In the genomic region with DNA sequence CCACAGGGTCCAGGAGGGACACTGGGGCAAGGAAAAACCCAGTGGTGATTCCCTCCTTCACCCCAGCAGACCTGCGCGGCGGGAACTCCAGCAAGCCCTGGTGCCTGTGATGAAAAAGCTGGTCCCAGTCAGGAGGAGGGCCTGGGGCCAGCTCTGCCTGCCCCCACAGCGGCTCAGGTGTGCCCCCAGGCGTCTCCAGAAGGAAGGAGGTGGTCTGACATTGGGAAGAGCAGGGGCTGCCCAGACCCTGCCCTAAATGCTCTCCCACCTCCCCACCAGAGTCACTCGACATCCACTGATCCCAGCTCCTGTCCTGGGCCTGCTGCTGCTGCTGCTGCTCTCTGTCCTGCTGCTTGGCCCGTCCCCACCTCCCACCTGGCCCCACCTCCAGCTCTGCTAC, we compare ENCODE assay signal across 25 cellular contexts. TPM values are rescaled to one million over a fixed set of nuclear protein-coding genes. Genes with fewer than 3 reads are reported as not detected.
"Had no signal": no experiment of that assay in that cellular context is flagged by ENCODE, and none has a peak within 500 bp of the region (broad histone marks: within the 10 kb centered on the region; RNA-seq: fewer than 3 reads in every experiment).

No MANE protein-coding gene starts in this region.

- H3K36me3 ChIP-seq: adrenal gland, gastroesophageal sphincter, heart left ventricle, prostate gland, right atrium auricular region, suprapubic skin, transverse colon, uterus had no signal

- H3K4me1 ChIP-seq: prostate gland had no signal

- H3K4me3 Mint-ChIP-seq: activated T-cell treated with anti-CD3 and anti-CD28 coated beads, Interleukin-2, amount 50 U/mL, for 72 hours; memory B cell; stimulated activated naive CD8-positive, alpha-beta T cell treated with anti-CD3 and anti-CD28 coated beads, Interleukin-15, amount 100 ng/mL, for 72 hours had no signal

- H3K4me3 ChIP-seq: adrenal gland, gastroesophageal sphincter, heart left ventricle, prostate gland, right atrium auricular region, skin epidermis, suprapubic skin, transverse colon, uterus had no signal

- H3K9me3 Mint-ChIP-seq: activated naive CD4-positive, alpha-beta T cell treated with anti-CD3 and anti-CD28 coated beads, Interleukin-2, amount 50 U/mL, for 72 hours; activated T-cell treated with anti-CD3 and anti-CD28 coated beads, Interleukin-2, amount 50 U/mL, for 72 hours; memory B cell; stimulated activated naive CD8-positive, alpha-beta T cell treated with anti-CD3 and anti-CD28 coated beads, Interleukin-15, amount 100 ng/mL, for 72 hours had no signal

- DNase-seq: activated CD4-positive, alpha-beta T cell treated with anti-CD3 and anti-CD28 coated beads for 1 hour; activated CD4-positive, alpha-beta T cell treated with anti-CD3 and anti-CD28 coated beads, Interleukin-2, amount 50 U/mL, for 4 hours; activated gamma-delta T cell treated with Interleukin-2 at 50 U/mL for 16 hours; activated T-cell treated with anti-CD3 and anti-CD28 coated beads, Interleukin-2, amount 50 U/mL, for 72 hours; adrenal gland; cerebellar nuclear complex; effector CD4-positive, alpha-beta T cell; heart left ventricle; stimulated activated naive CD8-positive, alpha-beta T cell treated with anti-CD3 and anti-CD28 coated beads, Interleukin-15, amount 100 ng/mL, for 72 hours; transverse colon; uterus had no signal

- H3K9me3 ChIP-seq: adrenal gland, gastroesophageal sphincter, heart left ventricle, prostate gland, right atrium auricular region, suprapubic skin, transverse colon, uterus had no signal

- ATAC-seq: activated naive CD4-positive, alpha-beta T cell treated with anti-CD3 and anti-CD28 coated beads, Interleukin-2, amount 50 U/mL, for 72 hours; activated T-cell treated with anti-CD3 and anti-CD28 coated beads, Interleukin-2, amount 50 U/mL, for 72 hours; esophagus mucosa; gastroesophageal sphincter; heart left ventricle; stimulated activated naive CD8-positive, alpha-beta T cell treated with anti-CD3 and anti-CD28 coated beads, Interleukin-15, amount 100 ng/mL, for 72 hours had no signal

- H3K36me3 Mint-ChIP-seq: memory B cell had no signal

- H3K27ac Mint-ChIP-seq: activated naive CD4-positive, alpha-beta T cell treated with anti-CD3 and anti-CD28 coated beads, Interleukin-2, amount 50 U/mL, for 72 hours; activated T-cell treated with anti-CD3 and anti-CD28 coated beads, Interleukin-2, amount 50 U/mL, for 72 hours; memory B cell; stimulated activated naive CD8-positive, alpha-beta T cell treated with anti-CD3 and anti-CD28 coated beads, Interleukin-15, amount 100 ng/mL, for 72 hours had no signal

- H3K27ac ChIP-seq: adrenal gland, gastroesophageal sphincter, heart left ventricle, prostate gland, right atrium auricular region, skin epidermis, suprapubic skin, transverse colon, uterus had no signal

RNA-seq across cellular contexts. Expression of gene PTH2, which starts 6.2 kb away (rescaled TPM):
- total RNA-seq: activated CD8-positive, alpha-beta memory T cell treated with anti-CD3 and anti-CD28 coated beads for 36 hours; activated naive CD4-positive, alpha-beta T cell treated with anti-CD3 and anti-CD28 coated beads, Interleukin-2, amount 50 U/mL, for 72 hours; activated T-cell treated with anti-CD3 and anti-CD28 coated beads, Interleukin-2, amount 50 U/mL, for 72 hours; adrenal gland; bronchial epithelial cell; esophagus mucosa; gastroesophageal sphincter; heart left ventricle; liver; mononuclear cell; osteocyte; prostate gland; right atrium auricular region; suprapubic skin; transverse colon; uterus had no signal
- polyA plus RNA-seq: adrenal gland, heart left ventricle, liver, neural cell had no signal

RNA-seq across cellular contexts. Expression of gene GFY, which starts 8.1 kb away (rescaled TPM):
- total RNA-seq: activated CD8-positive, alpha-beta memory T cell treated with anti-CD3 and anti-CD28 coated beads for 36 hours; activated naive CD4-positive, alpha-beta T cell treated with anti-CD3 and anti-CD28 coated beads, Interleukin-2, amount 50 U/mL, for 72 hours; activated T-cell treated with anti-CD3 and anti-CD28 coated beads, Interleukin-2, amount 50 U/mL, for 72 hours; adrenal gland; bronchial epithelial cell; esophagus mucosa; gastroesophageal sphincter; heart left ventricle; liver; mononuclear cell; osteocyte; prostate gland; right atrium auricular region; suprapubic skin; transverse colon; uterus had no signal
- polyA plus RNA-seq: adrenal gland, liver, neural cell had no signal

RNA-seq across cellular contexts. Expression of gene SLC17A7, which starts 24.2 kb away (rescaled TPM):
- total RNA-seq: activated CD8-positive, alpha-beta memory T cell treated with anti-CD3 and anti-CD28 coated beads for 36 hours; bronchial epithelial cell; esophagus mucosa; mononuclear cell had no signal

RNA-seq across cellular contexts. Expression of gene KASH5, which starts 29.0 kb away (rescaled TPM):
- total RNA-seq: bronchial epithelial cell, esophagus mucosa, gastroesophageal sphincter, heart left ventricle, liver, mononuclear cell, osteocyte, right atrium auricular region, suprapubic skin, transverse colon had no signal
- polyA plus RNA-seq: adrenal gland, heart left ventricle, liver had no signal
